ENCODE assay signal across 12 cellular contexts in the genomic region with DNA sequence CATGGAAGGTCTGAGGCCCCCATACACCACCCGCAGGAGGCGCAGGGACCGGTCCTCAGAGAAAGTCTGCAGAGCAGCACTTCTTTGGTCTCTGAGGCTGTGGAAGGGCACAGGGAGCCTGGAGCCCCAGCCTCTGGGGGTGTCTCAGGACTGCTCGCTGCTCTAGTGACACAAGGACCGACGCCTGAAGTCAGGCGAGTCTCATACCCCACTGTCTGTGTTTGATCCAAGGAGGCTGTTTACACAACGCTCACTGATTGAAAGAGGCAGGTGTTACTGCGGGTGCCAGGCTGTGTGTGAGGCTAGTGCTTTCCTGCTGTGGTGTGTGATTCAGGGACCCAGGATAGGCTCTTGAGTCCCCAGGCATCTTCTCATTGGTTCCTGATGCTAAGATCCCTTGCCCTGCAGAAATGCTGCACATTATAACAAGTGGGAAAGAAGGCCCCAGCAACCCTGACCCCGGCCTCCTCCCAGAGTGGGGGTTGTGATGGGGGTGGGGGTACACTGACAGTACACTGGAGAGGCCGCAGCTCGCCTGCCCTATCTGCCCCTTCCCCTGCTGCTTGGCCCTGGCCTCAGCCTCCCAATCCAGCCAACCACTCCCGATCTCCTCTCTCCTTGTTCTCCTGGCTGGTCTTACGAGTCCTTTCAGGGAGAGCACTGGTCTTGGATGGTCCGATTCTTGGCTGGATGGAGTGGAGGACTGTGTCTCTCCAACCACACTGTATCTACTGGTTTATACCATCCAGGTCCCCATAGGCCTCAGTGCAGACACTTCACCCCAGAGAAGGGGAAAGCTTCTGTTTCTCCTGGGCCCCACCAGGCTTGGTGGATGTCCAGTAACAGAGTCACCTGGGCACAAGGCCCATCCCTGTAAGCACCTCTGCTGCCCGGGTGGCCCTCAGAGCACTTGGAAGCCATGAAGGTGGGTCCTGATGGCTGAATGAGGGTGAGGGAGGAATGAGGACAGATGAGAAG. TPM values are rescaled to one million over a fixed set of nuclear protein-coding genes. Genes with fewer than 3 reads are reported as not detected.
DNase-seq lines count a peak whose midpoint lies in the region; ATAC-seq and FAIRE-seq lines count a peak whose summit lies in the region.
"Had no signal": no experiment of that assay in that cellular context is flagged by ENCODE, and none has a peak within 500 bp of the region (broad histone marks: within the 10 kb centered on the region; RNA-seq: fewer than 3 reads in every experiment).

No MANE protein-coding gene starts in this region.

- CTCF ChIA-PET in activated CD4-positive, alpha-beta memory T cell treated with anti-CD3 and anti-CD28 coated beads, Interleukin-2, amount 10 ng/mL, durations not matched to agents 7 days and 5 days (lab: Charles Lee), result no interaction called here
- CTCF ChIA-PET in activated CD4-positive, alpha-beta memory T cell treated with anti-CD3 and anti-CD28 coated beads for 36 hours (lab: Charles Lee), result no interaction called here

- no peak overlapping the region for H3K27ac Mint-ChIP-seq in activated CD4-positive, alpha-beta memory T cell treated with anti-CD3 and anti-CD28 coated beads, Interleukin-2, amount 10 ng/mL, durations not matched to agents 7 days and 5 days
- H3K27ac Mint-ChIP-seq in activated CD4-positive, alpha-beta memory T cell treated with anti-CD3 and anti-CD28 coated beads for 36 hours, result no peak overlapping the region
- H3K27ac Mint-ChIP-seq in stimulated activated naive B cell treated with anti-CD40 and anti-IgM and Interleukin-4, amounts not matched to agents 10 μg/mL and 1 μg/mL and 100 μg/mL, for 72 hours, result no peak overlapping the region
- H3K27ac Mint-ChIP-seq: WTC11 had no signal

- no peak for FAIRE-seq in frontal cortex (lab: Jason Lieb, UNC)

- peak; percentile 13 for DNase-seq in activated CD4-positive, alpha-beta memory T cell treated with anti-CD3 and anti-CD28 coated beads, Interleukin-2, amount 10 ng/mL, durations not matched to agents 7 days and 5 days
- no peak for DNase-seq in activated CD4-positive, alpha-beta memory T cell treated with anti-CD3 and anti-CD28 coated beads for 36 hours
- DNase-seq in NCI-H1417 (lab: John Stamatoyannopoulos, UW), result peak in 2 of 3 experiments; percentile 69 to 89
- peak; percentile 4 to 6 for DNase-seq in frontal cortex (ENCODE audit: low spot score in 2 of 2)
- peak; percentile 0 for DNase-seq in stimulated activated naive B cell treated with anti-CD40 and anti-IgM and Interleukin-4, amounts not matched to agents 10 μg/mL and 1 μg/mL and 100 μg/mL, for 72 hours
- no peak for DNase-seq in DMS 273 treated with DMSO at 0.1 percent for 48 hours (lab: John Stamatoyannopoulos, UW)
- DNase-seq: AML-193; effector CD4-positive, alpha-beta T cell; Right ventricle myocardium superior had no signal

- intact Hi-C loops in activated CD4-positive, alpha-beta memory T cell treated with anti-CD3 and anti-CD28 coated beads for 36 hours (cut with micrococcal nuclease), result no loop called here

- H3K4me1 Mint-ChIP-seq in activated CD4-positive, alpha-beta memory T cell treated with anti-CD3 and anti-CD28 coated beads, Interleukin-2, amount 10 ng/mL, durations not matched to agents 7 days and 5 days, result peaks cover 22% of the 10 kb centered on the region
- H3K4me1 Mint-ChIP-seq in activated CD4-positive, alpha-beta memory T cell treated with anti-CD3 and anti-CD28 coated beads for 36 hours (ENCODE audit: low read depth), result peaks cover 14% of the 10 kb centered on the region
- peaks cover 18 to 24% of the 10 kb centered on the region in 2 donors for H3K4me1 Mint-ChIP-seq in stimulated activated naive B cell treated with anti-CD40 and anti-IgM and Interleukin-4, amounts not matched to agents 10 μg/mL and 1 μg/mL and 100 μg/mL, for 72 hours

- H3K36me3 Mint-ChIP-seq in activated CD4-positive, alpha-beta memory T cell treated with anti-CD3 and anti-CD28 coated beads, Interleukin-2, amount 10 ng/mL, durations not matched to agents 7 days and 5 days (ENCODE audit: low read depth), result peaks cover 3% of the 10 kb centered on the region
- H3K36me3 Mint-ChIP-seq in activated CD4-positive, alpha-beta memory T cell treated with anti-CD3 and anti-CD28 coated beads for 36 hours, result no peaks in the 10 kb centered on the region
- peaks cover 5 to 6% of the 10 kb centered on the region in 2 donors for H3K36me3 Mint-ChIP-seq in stimulated activated naive B cell treated with anti-CD40 and anti-IgM and Interleukin-4, amounts not matched to agents 10 μg/mL and 1 μg/mL and 100 μg/mL, for 72 hours
- H3K36me3 Mint-ChIP-seq: WTC11 had no signal

- H3K27me3 Mint-ChIP-seq in activated CD4-positive, alpha-beta memory T cell treated with anti-CD3 and anti-CD28 coated beads, Interleukin-2, amount 10 ng/mL, durations not matched to agents 7 days and 5 days, result peaks cover 18% of the 10 kb centered on the region
- peaks cover 11% of the 10 kb centered on the region for H3K27me3 Mint-ChIP-seq in activated CD4-positive, alpha-beta memory T cell treated with anti-CD3 and anti-CD28 coated beads for 36 hours
- peaks cover 25 to 38% of the 10 kb centered on the region in 2 donors for H3K27me3 Mint-ChIP-seq in stimulated activated naive B cell treated with anti-CD40 and anti-IgM and Interleukin-4, amounts not matched to agents 10 μg/mL and 1 μg/mL and 100 μg/mL, for 72 hours

- POLR2A ChIA-PET in activated CD4-positive, alpha-beta memory T cell treated with anti-CD3 and anti-CD28 coated beads, Interleukin-2, amount 10 ng/mL, durations not matched to agents 7 days and 5 days (lab: Charles Lee), result interaction anchor here (0.7 kb wide), 1 partner anchor 1049 kb away, joined by 3 read pairs; no protein-coding TSS in a partner anchor
- POLR2A ChIA-PET in activated CD4-positive, alpha-beta memory T cell treated with anti-CD3 and anti-CD28 coated beads for 36 hours (lab: Charles Lee), result no interaction called here

- peaks cover 2% of the 10 kb centered on the region for H3K9me3 Mint-ChIP-seq in activated CD4-positive, alpha-beta memory T cell treated with anti-CD3 and anti-CD28 coated beads, Interleukin-2, amount 10 ng/mL, durations not matched to agents 7 days and 5 days
- peaks cover 9% of the 10 kb centered on the region for H3K9me3 Mint-ChIP-seq in activated CD4-positive, alpha-beta memory T cell treated with anti-CD3 and anti-CD28 coated beads for 36 hours
- no peaks in the 10 kb centered on the region for H3K9me3 Mint-ChIP-seq in stimulated activated naive B cell treated with anti-CD40 and anti-IgM and Interleukin-4, amounts not matched to agents 10 μg/mL and 1 μg/mL and 100 μg/mL, for 72 hours

- H3K4me3 Mint-ChIP-seq in activated CD4-positive, alpha-beta memory T cell treated with anti-CD3 and anti-CD28 coated beads, Interleukin-2, amount 10 ng/mL, durations not matched to agents 7 days and 5 days, result no peak overlapping the region
- H3K4me3 Mint-ChIP-seq in activated CD4-positive, alpha-beta memory T cell treated with anti-CD3 and anti-CD28 coated beads for 36 hours, result no peak overlapping the region
- H3K4me3 Mint-ChIP-seq in stimulated activated naive B cell treated with anti-CD40 and anti-IgM and Interleukin-4, amounts not matched to agents 10 μg/mL and 1 μg/mL and 100 μg/mL, for 72 hours, result no peak overlapping the region
- H3K4me3 Mint-ChIP-seq: WTC11 had no signal

- no peak for ATAC-seq in stimulated activated naive B cell treated with anti-CD40 and anti-IgM and Interleukin-4, amounts not matched to agents 10 μg/mL and 1 μg/mL and 100 μg/mL, for 72 hours (replicated peaks)
- ATAC-seq in HG02759 (IDR thresholded peaks at IDR 0.05; ENCODE audit: unreplicated experiment) (no peak), HG02623 (IDR thresholded peaks at IDR 0.05; ENCODE audit: unreplicated experiment) (no peak)
- ATAC-seq: WTC11 had no signal

RNA-seq across cellular contexts. Expression of a gene that starts 6.6 kb away (rescaled TPM):
- total RNA-seq in activated CD4-positive, alpha-beta memory T cell treated with anti-CD3 and anti-CD28 coated beads, Interleukin-2, amount 10 ng/mL, durations not matched to agents 7 days and 5 days, result 10 to 100 TPM; 20.8 to 23.6 TPM
- 10 to 100 TPM; 11.7 to 13.3 TPM for total RNA-seq in activated CD4-positive, alpha-beta memory T cell treated with anti-CD3 and anti-CD28 coated beads for 36 hours
- total RNA-seq in frontal cortex, result not detected

Comparison
In these comparisons a context has a peak if more than half of its experiments do, and no peak if none do; other contexts are left out.
1. DNase-seq: peak in activated CD4-positive, alpha-beta memory T cell treated with anti-CD3 and anti-CD28 coated beads, Interleukin-2, amount 10 ng/mL, durations not matched to agents 7 days and 5 days (single experiment), NCI-H1417 (2 of 3), frontal cortex (2 of 2) and stimulated activated naive B cell treated with anti-CD40 and anti-IgM and Interleukin-4, amounts not matched to agents 10 μg/mL and 1 μg/mL and 100 μg/mL, for 72 hours (single experiment); none in activated CD4-positive, alpha-beta memory T cell treated with anti-CD3 and anti-CD28 coated beads for 36 hours (single experiment) and DMS 273 treated with DMSO at 0.1 percent for 48 hours (single experiment).
2. RNA of a gene that starts 6.6 kb away (total RNA-seq): 20.8 to 23.6 TPM in activated CD4-positive, alpha-beta memory T cell treated with anti-CD3 and anti-CD28 coated beads, Interleukin-2, amount 10 ng/mL, durations not matched to agents 7 days and 5 days and 11.7 to 13.3 TPM in activated CD4-positive, alpha-beta memory T cell treated with anti-CD3 and anti-CD28 coated beads for 36 hours; not detected in frontal cortex (single experiment); every median in the first group is over 10 times any median in the second.